In the genomic region with DNA sequence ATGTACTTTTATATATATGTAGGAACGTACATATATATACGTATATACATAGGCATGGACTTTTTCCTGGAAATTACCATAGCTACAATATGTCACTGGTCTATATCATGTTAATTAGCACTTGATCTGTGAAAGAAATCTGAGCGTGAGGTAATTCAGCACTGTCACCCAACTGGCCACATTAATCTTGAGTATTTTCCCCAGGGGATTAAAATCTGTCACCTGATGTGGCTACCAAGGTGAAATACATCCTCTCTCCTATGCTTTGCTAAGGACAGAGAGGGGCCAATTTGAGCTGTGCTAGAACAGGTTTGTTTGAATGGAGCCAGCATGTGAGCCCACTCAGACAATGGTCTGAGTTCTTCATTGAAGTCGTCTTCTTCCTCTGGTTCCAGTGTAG, we compare ENCODE assay signal across 22 cellular contexts.
"Had no signal": no experiment of that assay in that cellular context is flagged by ENCODE, and none has a peak within 500 bp of the region (broad histone marks: within the 10 kb centered on the region; RNA-seq: fewer than 3 reads in every experiment).

No MANE protein-coding gene starts in this region.

- DNase-seq: activated CD4-positive, alpha-beta T cell treated with anti-CD3 and anti-CD28 coated beads, Interleukin-2, amount 50 U/mL, for 1 hour; activated CD4-positive, CD25-positive, alpha-beta regulatory T cell treated with anti-CD3 and anti-CD28 coated beads, Interleukin-2, amount 50 U/mL, for 72 hours; activated CD8-positive, alpha-beta T cell treated with anti-CD3 and anti-CD28 coated beads, Interleukin-2, amount 10 ng/mL, durations not matched to agents 7 days and 5 days; activated gamma-delta T cell treated with Interleukin-2 at 50 U/mL for 16 hours; activated T-cell treated with anti-CD3 and anti-CD28 coated beads, Interleukin-2, amount 50 U/mL, for 1 hour; anterior cingulate cortex; body of pancreas; cortex of kidney; endodermal cell; left ventricle myocardium superior; mammary epithelial cell; midbrain; natural killer cell; spleen; stimulated activated CD4-positive, alpha-beta T cell treated with anti-CD3 and anti-CD28 coated beads, Interleukin-4, amount 100 ng/mL, for 1 hour; stimulated activated naive CD4-positive, alpha-beta T cell; testis; trophoblast cell had no signal

- H3K4me1 ChIP-seq: testis, vagina had no signal

- ATAC-seq: activated CD8-positive, alpha-beta T cell treated with anti-CD3 and anti-CD28 coated beads, Interleukin-2, amount 10 ng/mL, durations not matched to agents 7 days and 5 days; body of pancreas; gastroesophageal sphincter; left ventricle myocardium superior; natural killer cell had no signal

- H3K36me3 ChIP-seq: cardiac muscle cell, gastroesophageal sphincter, spleen, vagina had no signal

- H3K27me3 ChIP-seq: body of pancreas, cardiac muscle cell, gastroesophageal sphincter, spleen, testis, vagina had no signal

- H3K9me3 ChIP-seq: body of pancreas, gastroesophageal sphincter, spleen, testis, vagina had no signal

- H3K27ac ChIP-seq: body of pancreas, cardiac muscle cell, gastroesophageal sphincter, spleen, testis, vagina, VCaP had no signal

- H3K4me3 ChIP-seq: body of pancreas, cardiac muscle cell, gastroesophageal sphincter, spleen, testis, vagina had no signal
